In the genomic region with DNA sequence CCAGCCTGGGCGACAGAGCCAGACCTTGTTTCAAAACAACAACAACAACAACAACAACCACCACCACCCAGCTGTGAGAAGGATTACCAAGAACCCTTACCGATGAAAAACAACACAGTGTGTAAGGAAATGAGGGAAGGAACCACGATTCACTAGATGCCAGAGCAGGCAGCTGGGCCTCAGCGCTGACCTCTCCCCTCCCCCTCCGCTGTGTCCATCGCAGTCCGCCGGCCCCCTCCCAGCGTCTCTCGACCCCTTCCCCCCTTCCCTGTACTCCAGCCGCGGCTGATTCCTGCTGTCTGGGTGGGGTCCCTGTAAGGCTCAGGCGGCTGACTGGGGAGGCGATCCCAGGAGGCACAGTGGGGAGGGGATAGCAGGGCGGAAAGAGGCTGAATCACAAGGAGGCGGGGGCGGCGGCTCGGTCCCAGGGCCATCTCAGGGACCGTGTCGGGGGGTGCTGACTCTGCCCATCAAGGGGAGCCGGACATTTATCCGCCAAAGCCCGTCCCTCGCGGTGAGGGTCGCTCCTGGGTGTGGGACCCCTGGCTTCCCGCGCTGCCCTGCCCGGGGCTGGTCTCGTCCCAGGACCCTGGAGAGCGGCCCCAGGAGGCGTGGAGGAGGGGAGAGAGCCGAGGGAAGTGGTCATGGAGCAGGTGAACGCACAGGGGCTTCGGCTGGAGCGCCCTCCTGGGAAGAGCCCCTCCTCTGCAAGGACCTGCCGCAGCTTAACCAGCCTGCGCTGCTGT, we compare ENCODE assay signal across 16 cellular contexts.
A peak's percentile ranks its signal among the peaks of the same experiment; 100 is the strongest.
DNase-seq lines count a peak whose midpoint lies in the region; ATAC-seq and TF ChIP-seq lines count a peak whose summit lies in the region.
"Had no signal": no experiment of that assay in that cellular context is flagged by ENCODE, and none has a peak within 500 bp of the region (broad histone marks: within the 10 kb centered on the region; RNA-seq: fewer than 3 reads in every experiment).

No MANE protein-coding gene starts in this region.

- H2BK5ac ChIP-seq in mesendoderm (ENCODE audit: low read length): no peak overlapping the region

- WGBS in endodermal cell (ENCODE audit: insufficient coverage in 1 of 2, insufficient read length in 1 of 2), 2 experiments: 6 to 9% methylated on average over 7 to 38 of the region's 39 CpGs
- no CpG with 5 or more reads among the region's 39 CpGs for WGBS in mesendoderm (ENCODE audit: extremely low coverage, insufficient coverage, low lambda C conversion rate)

- H2BK15ac ChIP-seq in mesendoderm (replicated peaks; ENCODE audit: low read depth): no peak overlapping the region

- ATAC-seq in GM19467 (IDR thresholded peaks at IDR 0.05; ENCODE audit: unreplicated experiment): no peak

- peak overlapping the region; percentile 41 for H3K4me3 Mint-ChIP-seq in endodermal cell
- peak overlapping the region; percentile 43 for H3K4me3 Mint-ChIP-seq in type B pancreatic cell
- H3K4me3 Mint-ChIP-seq: activated naive CD4-positive, alpha-beta T cell treated with anti-CD3 and anti-CD28 coated beads for 36 hours had no signal

- no peaks in the 10 kb centered on the region for H3K79me2 ChIP-seq in mesendoderm (ENCODE audit: control insufficient read depth, insufficient read depth, low read length)

- H3K27me3 Mint-ChIP-seq in endodermal cell (ENCODE audit: insufficient read depth) (peaks cover 39% of the 10 kb centered on the region), type B pancreatic cell (peaks cover 70% of the 10 kb centered on the region)

- H3K4me3 ChIP-seq in HUES48 (ENCODE audit: low read depth, low read length) (peak overlapping the region; percentile 52), endodermal cell (ENCODE audit: low read length) (peak overlapping the region; percentile 61), mesendoderm (ENCODE audit: low read length) (no peak overlapping the region)

- H3K4ac ChIP-seq in mesendoderm (ENCODE audit: low read depth, low read length): no peak overlapping the region

- no peak overlapping the region for H3K23ac ChIP-seq in mesendoderm (ENCODE audit: low read length)

- H3K27me3 ChIP-seq in HUES48 (ENCODE audit: control insufficient read depth, insufficient read depth, low read length) (no peaks in the 10 kb centered on the region), endodermal cell (ENCODE audit: control insufficient read depth, insufficient read depth, low read length, poor library complexity, severe bottlenecking) (peaks cover 36% of the 10 kb centered on the region), mesendoderm (ENCODE audit: insufficient read depth, low read length, poor library complexity) (no peaks in the 10 kb centered on the region)

- peak; percentile 91 for DNase-seq in endodermal cell
- DNase-seq in mesendoderm: peak; percentile 52
- DNase-seq in type B pancreatic cell (ENCODE audit: extremely low spot score, unreplicated experiment): no peak
- no peak for DNase-seq in substantia nigra (lab: John Stamatoyannopoulos, UW)
- no peak for DNase-seq in hepatic stellate cell (ENCODE audit: low spot score)
- DNase-seq: activated CD4-positive, alpha-beta T cell treated with anti-CD3 and anti-CD28 coated beads, Interleukin-2, amount 50 U/mL, for 4 hours; activated naive CD4-positive, alpha-beta T cell treated with anti-CD3 and anti-CD28 coated beads for 36 hours; activated T-cell treated with anti-CD3 and anti-CD28 coated beads for 4 hours; cerebellar nuclear complex; DMS79 treated with DMSO at 0.1 percent for 48 hours; mesenchymal stem cell; NCI-H1417 treated with DMSO at 0.1 percent for 48 hours; SHP77 treated with DMSO at 0.1 percent for 48 hours had no signal

- H2BK120ac ChIP-seq in mesendoderm (ENCODE audit: low read depth, low read length): no peak overlapping the region

- H3K56ac ChIP-seq in mesendoderm (ENCODE audit: low read length): peak overlapping the region; percentile 11

- H3K36me3 ChIP-seq in HUES48 (ENCODE audit: control insufficient read depth, insufficient read depth, low read length) (no peaks in the 10 kb centered on the region), endodermal cell (ENCODE audit: control insufficient read depth, insufficient read depth, low read length) (no peaks in the 10 kb centered on the region), mesendoderm (ENCODE audit: control insufficient read depth, insufficient read depth, low read length) (no peaks in the 10 kb centered on the region)

- TF ChIP-seq CTCF in endodermal cell (conservative IDR thresholded peaks at IDR 0.05): no peak
- no peak for TF ChIP-seq CTCF in type B pancreatic cell (conservative IDR thresholded peaks at IDR 0.05)

- no peak overlapping the region for H3K27ac Mint-ChIP-seq in endodermal cell
- no peak overlapping the region for H3K27ac Mint-ChIP-seq in type B pancreatic cell
- H3K27ac Mint-ChIP-seq: activated naive CD4-positive, alpha-beta T cell treated with anti-CD3 and anti-CD28 coated beads for 36 hours had no signal

- H3K9me3 Mint-ChIP-seq in endodermal cell (no peaks in the 10 kb centered on the region), type B pancreatic cell (no peaks in the 10 kb centered on the region)
- H3K9me3 Mint-ChIP-seq: activated naive CD4-positive, alpha-beta T cell treated with anti-CD3 and anti-CD28 coated beads for 36 hours had no signal

- H3K4me1 Mint-ChIP-seq in endodermal cell (peaks cover 40% of the 10 kb centered on the region), type B pancreatic cell (ENCODE audit: unreplicated experiment) (peaks cover 21% of the 10 kb centered on the region)

- no peak overlapping the region for H4K5ac ChIP-seq in mesendoderm (ENCODE audit: low read length)

- H3K79me1 ChIP-seq in mesendoderm (ENCODE audit: low read length): no peaks in the 10 kb centered on the region

- H3K4me2 ChIP-seq in mesendoderm (ENCODE audit: low read length): peak overlapping the region; percentile 25

- H3K9ac ChIP-seq in HUES48 (ENCODE audit: low read depth, low read length) (no peak overlapping the region), endodermal cell (ENCODE audit: extremely low read depth, low read length, poor library complexity, severe bottlenecking) (no peak overlapping the region), mesendoderm (ENCODE audit: low read length) (no peak overlapping the region)

- H3K36me3 Mint-ChIP-seq in endodermal cell (ENCODE audit: low read depth): no peaks in the 10 kb centered on the region
- no peaks in the 10 kb centered on the region for H3K36me3 Mint-ChIP-seq in type B pancreatic cell

- no peaks in the 10 kb centered on the region for H3K9me3 ChIP-seq in HUES48 (ENCODE audit: control insufficient read depth, insufficient read depth, low read length)
- no peaks in the 10 kb centered on the region for H3K9me3 ChIP-seq in endodermal cell (ENCODE audit: control insufficient read depth, low read length)

- no peak overlapping the region for H4K8ac ChIP-seq in mesendoderm (ENCODE audit: low read depth, low read length)

- H3K27ac ChIP-seq in HUES48 (ENCODE audit: low read depth, low read length) (no peak overlapping the region), endodermal cell (ENCODE audit: low read depth, low read length) (no peak overlapping the region), mesendoderm (ENCODE audit: low read depth, low read length) (no peak overlapping the region), substantia nigra (ENCODE audit: low read depth, low read length, poor library complexity, severe bottlenecking) (no peak overlapping the region)
- H3K27ac ChIP-seq: VCaP had no signal

- H3K4me1 ChIP-seq in HUES48 (ENCODE audit: control insufficient read depth, insufficient read depth, low read length): peaks cover 9% of the 10 kb centered on the region
- H3K4me1 ChIP-seq in endodermal cell (ENCODE audit: control insufficient read depth, insufficient read depth, low read length): peaks cover 18% of the 10 kb centered on the region
- peaks cover 9% of the 10 kb centered on the region for H3K4me1 ChIP-seq in mesendoderm (ENCODE audit: control insufficient read depth, low read depth, low read length)

- no peak overlapping the region for H2AK5ac ChIP-seq in mesendoderm (ENCODE audit: low read length)

- H3K18ac ChIP-seq in mesendoderm (ENCODE audit: low read length): no peak overlapping the region

Comparison
In these comparisons a context has a peak if more than half of its experiments do, and no peak if none do; other contexts are left out.
1. DNase-seq: peak in endodermal cell (single experiment) and mesendoderm (single experiment); none in type B pancreatic cell (single experiment), substantia nigra (0 of 49) and hepatic stellate cell (single experiment).